Comparison of ENCODE assay signal across 20 cellular contexts in genomic region chr14:101362529-101363260, GRCh38.
"Had no signal": no experiment of that assay in that cellular context is flagged by ENCODE, and none has a peak within 500 bp of the region (broad histone marks: within the 10 kb centered on the region; RNA-seq: fewer than 3 reads in every experiment).

No MANE protein-coding gene starts in this region.

- H3K27ac Mint-ChIP-seq: immature natural killer cell had no signal

- H3K4me3 Mint-ChIP-seq: activated T-cell treated with anti-CD3 and anti-CD28 coated beads, Interleukin-2, amount 50 U/mL, for 4 hours; immature natural killer cell had no signal

- H3K9me3 ChIP-seq: neutrophil, right atrium auricular region, SK-N-SH, testis, upper lobe of right lung had no signal

- H3K9me3 Mint-ChIP-seq: activated T-cell treated with anti-CD3 and anti-CD28 coated beads, Interleukin-2, amount 50 U/mL, for 4 hours had no signal

- DNase-seq: activated CD4-positive, alpha-beta T cell treated with anti-CD3 and anti-CD28 coated beads for 1 hour; activated CD4-positive, alpha-beta T cell treated with anti-CD3 and anti-CD28 coated beads, Interleukin-2, amount 50 U/mL, for 4 hours; activated effector memory CD4-positive, alpha-beta T cell treated with Interleukin-2 at 50 U/mL for 16 hours; activated naive CD4-positive, alpha-beta T cell treated with anti-CD3 and anti-CD28 coated beads, Interleukin-2, amount 50 U/mL, for 16 hours; activated T-cell treated with anti-CD3 and anti-CD28 coated beads, Interleukin-2, amount 50 U/mL, for 4 hours; central memory CD4-positive, alpha-beta T cell; cortex of kidney; effector CD4-positive, alpha-beta T cell; foreskin keratinocyte; immature natural killer cell; mesendoderm; SK-N-SH; small intestine; stomach; T-helper 1 cell; T1000; testis; upper lobe of right lung had no signal

- H3K27me3 ChIP-seq: foreskin keratinocyte, right atrium auricular region, testis, upper lobe of right lung had no signal

- H3K36me3 Mint-ChIP-seq: immature natural killer cell had no signal

- H3K36me3 ChIP-seq: neutrophil, right atrium auricular region, stomach, upper lobe of right lung had no signal

- H3K27ac ChIP-seq: foreskin keratinocyte, neutrophil, right atrium auricular region, testis had no signal

- H3K4me1 ChIP-seq: foreskin keratinocyte had no signal

- H3K4me1 Mint-ChIP-seq: immature natural killer cell had no signal

- ATAC-seq: activated T-cell treated with anti-CD3 and anti-CD28 coated beads, Interleukin-2, amount 50 U/mL, for 4 hours; foreskin keratinocyte; upper lobe of right lung had no signal

- H3K4me3 ChIP-seq: right atrium auricular region, stomach, testis, upper lobe of right lung had no signal
